2 cellular contexts compared by ENCODE assay signal in genomic region chrX:129932792-129933321, GRCh38.
TF ChIP-seq lines count a peak whose summit lies in the region.

No MANE protein-coding gene starts in this region.

TF ChIP-seq in K562, 482 proteins besides CTCF, POLR2A, EP300 and RAD21 (continues in another document):
- TF ChIP-seq MTA3 (IDR thresholded peaks at IDR 0.05; ENCODE audit: borderline replicate concordance), result peak; percentile 62; the same call in 1 of the 2 replicates
- 0 out of 2 replicates have a peak, but pooled peaks have one; percentile 28 for TF ChIP-seq EGR1 (conservative IDR thresholded peaks at IDR 0.05)
- 0 out of 2 replicates have a peak, but pooled peaks have one; percentile 21 for TF ChIP-seq DPF2 (IDR thresholded peaks at IDR 0.05)
- peak; percentile 55 for TF ChIP-seq HMGN3 (IDR thresholded peaks at IDR 0.05; ENCODE audit: borderline replicate concordance, extremely low read depth, insufficient read length, low read depth, low read length)
- TF ChIP-seq SAP30 (IDR thresholded peaks at IDR 0.05; ENCODE audit: borderline replicate concordance, insufficient read depth, low read depth, low read length, poor library complexity, severe bottlenecking), result peak; percentile 13
- TF ChIP-seq ASH1L (IDR thresholded peaks at IDR 0.05; ENCODE audit: borderline replicate concordance, low read depth, partially characterized antibody), result no peak
- no peak for TF ChIP-seq SETDB1 (IDR thresholded peaks at IDR 0.05; ENCODE audit: low read length)
- TF ChIP-seq MYC (IDR thresholded peaks at IDR 0.05; ENCODE audit: low read depth, low read length), result peak; percentile 28; the same call in 1 of the 2 replicates
- TF ChIP-seq MYC (CRISPR knock-in tag; IDR thresholded peaks at IDR 0.05; ENCODE audit: borderline replicate concordance, low read depth), result no peak
- TF ChIP-seq FOSL1 (tag; conservative IDR thresholded peaks at IDR 0.05), result peak; percentile 45
- peak; percentile 39 for TF ChIP-seq CCNT2 (IDR thresholded peaks at IDR 0.05; ENCODE audit: borderline replicate concordance, extremely low read depth, insufficient read length, low read depth, low read length)
- TF ChIP-seq KDM2B (CRISPR knock-in tag; IDR thresholded peaks at IDR 0.05), result 0 out of 2 replicates have a peak, but pooled peaks have one; percentile 12
- no peak for TF ChIP-seq ATF1 (CRISPR knock-in tag; IDR thresholded peaks at IDR 0.05)
- peak; percentile 24; the same call in 1 of the 2 replicates for TF ChIP-seq ATF1 (tag; IDR thresholded peaks at IDR 0.05)
- no peak for TF ChIP-seq SMARCA5 (IDR thresholded peaks at IDR 0.05)
- peak; percentile 54 for TF ChIP-seq HNRNPLL (IDR thresholded peaks at IDR 0.05; ENCODE audit: low read depth, low read length, poor library complexity, severe bottlenecking)
- TF ChIP-seq E2F6 (IDR thresholded peaks at IDR 0.05; ENCODE audit: borderline replicate concordance in 1 of 2, extremely low read depth in 1 of 2, insufficient read depth in 1 of 2, insufficient read length in 1 of 2, low read depth in 1 of 2, low read length in 1 of 2, poor library complexity in 1 of 2, severe bottlenecking in 1 of 2), result peak; percentile 61 to 86
- peak; percentile 78 for TF ChIP-seq CXXC5 (CRISPR knock-in tag; IDR thresholded peaks at IDR 0.05)
- TF ChIP-seq, protein P1, sequence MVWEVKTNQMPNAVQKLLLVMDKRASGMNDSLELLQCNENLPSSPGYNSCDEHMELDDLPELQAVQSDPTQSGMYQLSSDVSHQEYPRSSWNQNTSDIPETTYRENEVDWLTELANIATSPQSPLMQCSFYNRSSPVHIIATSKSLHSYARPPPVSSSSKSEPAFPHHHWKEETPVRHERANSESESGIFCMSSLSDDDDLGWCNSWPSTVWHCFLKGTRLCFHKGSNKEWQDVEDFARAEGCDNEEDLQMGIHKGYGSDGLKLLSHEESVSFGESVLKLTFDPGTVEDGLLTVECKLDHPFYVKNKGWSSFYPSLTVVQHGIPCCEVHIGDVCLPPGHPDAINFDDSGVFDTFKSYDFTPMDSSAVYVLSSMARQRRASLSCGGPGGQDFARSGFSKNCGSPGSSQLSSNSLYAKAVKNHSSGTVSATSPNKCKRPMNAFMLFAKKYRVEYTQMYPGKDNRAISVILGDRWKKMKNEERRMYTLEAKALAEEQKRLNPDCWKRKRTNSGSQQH (CRISPR knock-in tag; IDR thresholded peaks at IDR 0.05), result no peak
- TF ChIP-seq, protein P2, sequence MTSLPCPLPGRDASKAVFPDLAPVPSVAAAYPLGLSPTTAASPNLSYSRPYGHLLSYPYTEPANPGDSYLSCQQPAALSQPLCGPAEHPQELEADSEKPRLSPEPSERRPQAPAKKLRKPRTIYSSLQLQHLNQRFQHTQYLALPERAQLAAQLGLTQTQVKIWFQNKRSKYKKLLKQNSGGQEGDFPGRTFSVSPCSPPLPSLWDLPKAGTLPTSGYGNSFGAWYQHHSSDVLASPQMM (CRISPR knock-in tag; IDR thresholded peaks at IDR 0.05), result no peak
- TF ChIP-seq L3MBTL2 (IDR thresholded peaks at IDR 0.05), result peak; percentile 91
- TF ChIP-seq SMARCE1 (IDR thresholded peaks at IDR 0.05), result peak; percentile 11; the same call in 1 of the 2 replicates
- peak; percentile 70 to 83; a peak in 3 of 4 replicates for TF ChIP-seq UBTF (IDR thresholded peaks at IDR 0.05; ENCODE audit: borderline replicate concordance in 1 of 2, low read depth in 2 of 2, low read length in 2 of 2)
- TF ChIP-seq MAFG (tag; conservative IDR thresholded peaks at IDR 0.05), result no peak
- TF ChIP-seq RBFOX2 (IDR thresholded peaks at IDR 0.05; ENCODE audit: low read depth, low read length), result peak; percentile 63
- no peak for TF ChIP-seq NR2C2 (CRISPR knock-in tag; IDR thresholded peaks at IDR 0.05)
- peak; percentile 18; the same call in 1 of the 2 replicates for TF ChIP-seq NR2C2 (tag; IDR thresholded peaks at IDR 0.05)
- no peak for TF ChIP-seq ZNF175 (CRISPR knock-in tag; IDR thresholded peaks at IDR 0.05; ENCODE audit: low read depth)
- TF ChIP-seq ID3 (CRISPR knock-in tag; IDR thresholded peaks at IDR 0.05), result no peak
- no peak for TF ChIP-seq ID3 (tag; IDR thresholded peaks at IDR 0.05)

TF ChIP-seq in HepG2, 621 proteins besides CTCF, POLR2A, EP300 and RAD21:
- TF ChIP-seq PRDM4 (CRISPR knock-in tag; IDR thresholded peaks at IDR 0.05; ENCODE audit: borderline replicate concordance) (no peak), RCOR2 (CRISPR knock-in tag; IDR thresholded peaks at IDR 0.05) (no peak), FOXA3 (CRISPR knock-in tag; IDR thresholded peaks at IDR 0.05) (no peak), SP140L (CRISPR knock-in tag; IDR thresholded peaks at IDR 0.05; ENCODE audit: borderline replicate concordance) (no peak), E2F5 (CRISPR knock-in tag; conservative IDR thresholded peaks at IDR 0.05) (no peak), U2AF2 (IDR thresholded peaks at IDR 0.05; ENCODE audit: low read depth, low read length) (no peak), ZNF687 (CRISPR knock-in tag; IDR thresholded peaks at IDR 0.05) (0 out of 2 replicates have a peak, but pooled peaks have one; percentile 43), HNRNPLL (IDR thresholded peaks at IDR 0.05; ENCODE audit: low read depth, low read length, poor library complexity, severe bottlenecking) (peak; percentile 57), UBTF (CRISPR knock-in tag; IDR thresholded peaks at IDR 0.05) (peak; percentile 40; the same call in 1 of the 2 replicates), PHB2 (IDR thresholded peaks at IDR 0.05; ENCODE audit: partially characterized antibody) (no peak), TBX3 (IDR thresholded peaks at IDR 0.05; ENCODE audit: borderline replicate concordance) (no peak)
- TF ChIP-seq, protein P3, sequence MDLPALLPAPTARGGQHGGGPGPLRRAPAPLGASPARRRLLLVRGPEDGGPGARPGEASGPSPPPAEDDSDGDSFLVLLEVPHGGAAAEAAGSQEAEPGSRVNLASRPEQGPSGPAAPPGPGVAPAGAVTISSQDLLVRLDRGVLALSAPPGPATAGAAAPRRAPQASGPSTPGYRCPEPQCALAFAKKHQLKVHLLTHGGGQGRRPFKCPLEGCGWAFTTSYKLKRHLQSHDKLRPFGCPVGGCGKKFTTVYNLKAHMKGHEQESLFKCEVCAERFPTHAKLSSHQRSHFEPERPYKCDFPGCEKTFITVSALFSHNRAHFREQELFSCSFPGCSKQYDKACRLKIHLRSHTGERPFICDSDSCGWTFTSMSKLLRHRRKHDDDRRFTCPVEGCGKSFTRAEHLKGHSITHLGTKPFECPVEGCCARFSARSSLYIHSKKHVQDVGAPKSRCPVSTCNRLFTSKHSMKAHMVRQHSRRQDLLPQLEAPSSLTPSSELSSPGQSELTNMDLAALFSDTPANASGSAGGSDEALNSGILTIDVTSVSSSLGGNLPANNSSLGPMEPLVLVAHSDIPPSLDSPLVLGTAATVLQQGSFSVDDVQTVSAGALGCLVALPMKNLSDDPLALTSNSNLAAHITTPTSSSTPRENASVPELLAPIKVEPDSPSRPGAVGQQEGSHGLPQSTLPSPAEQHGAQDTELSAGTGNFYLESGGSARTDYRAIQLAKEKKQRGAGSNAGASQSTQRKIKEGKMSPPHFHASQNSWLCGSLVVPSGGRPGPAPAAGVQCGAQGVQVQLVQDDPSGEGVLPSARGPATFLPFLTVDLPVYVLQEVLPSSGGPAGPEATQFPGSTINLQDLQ (CRISPR knock-in tag; IDR thresholded peaks at IDR 0.05), result no peak
- TF ChIP-seq, protein P4, sequence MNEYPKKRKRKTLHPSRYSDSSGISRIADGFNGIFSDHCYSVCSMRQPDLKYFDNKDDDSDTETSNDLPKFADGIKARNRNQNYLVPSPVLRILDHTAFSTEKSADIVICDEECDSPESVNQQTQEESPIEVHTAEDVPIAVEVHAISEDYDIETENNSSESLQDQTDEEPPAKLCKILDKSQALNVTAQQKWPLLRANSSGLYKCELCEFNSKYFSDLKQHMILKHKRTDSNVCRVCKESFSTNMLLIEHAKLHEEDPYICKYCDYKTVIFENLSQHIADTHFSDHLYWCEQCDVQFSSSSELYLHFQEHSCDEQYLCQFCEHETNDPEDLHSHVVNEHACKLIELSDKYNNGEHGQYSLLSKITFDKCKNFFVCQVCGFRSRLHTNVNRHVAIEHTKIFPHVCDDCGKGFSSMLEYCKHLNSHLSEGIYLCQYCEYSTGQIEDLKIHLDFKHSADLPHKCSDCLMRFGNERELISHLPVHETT (CRISPR knock-in tag; conservative IDR thresholded peaks at IDR 0.05), result no peak
